ENCODE assay signal across 8 cellular contexts in genomic region chr17:79612468-79613194, GRCh38. TPM values are rescaled to one million over a fixed set of nuclear protein-coding genes. Genes with fewer than 3 reads are reported as not detected.
DNase-seq lines count a peak whose midpoint lies in the region; ATAC-seq and TF ChIP-seq lines count a peak whose summit lies in the region.

No MANE protein-coding gene starts in this region.

- H2AFZ ChIP-seq in PC-3 (ENCODE audit: low read length), result no peak overlapping the region

- H3K4me3 ChIP-seq in PC-3 (ENCODE audit: low read length), result no peak overlapping the region

- TF ChIP-seq CTCF in PC-3 (conservative IDR thresholded peaks at IDR 0.05; ENCODE audit: low read depth, low read length), result peak; percentile 95

- intact Hi-C loops in PC-3 (cut with micrococcal nuclease), result no loop called here

- DNase-seq in DMS153 (lab: John Stamatoyannopoulos, UW), result peak; percentile 40
- DNase-seq in HPDE6-E6E7 (ENCODE audit: extremely low spot score), result peak; percentile 16
- peak; percentile 79 for DNase-seq in PC-3
- DNase-seq in kidney tubule cell (ENCODE audit: low spot score), result peak; percentile 73
- peak; percentile 70 for DNase-seq in superior temporal gyrus (ENCODE audit: extremely low spot score)

- no peaks in the 10 kb centered on the region for H3K36me3 ChIP-seq in PC-3 (ENCODE audit: low read depth, low read length)

- no peak overlapping the region for H3K4me2 ChIP-seq in PC-3 (ENCODE audit: low read length)

- no peaks in the 10 kb centered on the region for H3F3A ChIP-seq in PC-3 (ENCODE audit: low read length, unreplicated experiment)

- no peaks in the 10 kb centered on the region for H4K20me1 ChIP-seq in PC-3 (ENCODE audit: low read length)

- BruUV-seq in PC-3 (replicated peaks; lab: Mats Ljungman, UMichigan), result no TSS peak

- H3K9me3 ChIP-seq in PC-3 (ENCODE audit: low read length), result no peaks in the 10 kb centered on the region

- H3K79me2 ChIP-seq in PC-3 (ENCODE audit: low read length), result no peaks in the 10 kb centered on the region

- no peaks in the 10 kb centered on the region for H3K9me2 ChIP-seq in PC-3 (replicated peaks; ENCODE audit: low read length)

- peak; percentile 67 for ATAC-seq in PC-3
- ATAC-seq in HG03159 (IDR thresholded peaks at IDR 0.05; ENCODE audit: unreplicated experiment), result no peak
- no peak for ATAC-seq in HG03039 (IDR thresholded peaks at IDR 0.05; ENCODE audit: unreplicated experiment)

- no peaks in the 10 kb centered on the region for H3K4me1 ChIP-seq in PC-3 (ENCODE audit: insufficient read depth, low read length)

- CTCF ChIA-PET in PC-3 (lab: Charles Lee), result no interaction called here

- POLR2A ChIA-PET in PC-3 (lab: Charles Lee; ENCODE audit: unreplicated experiment), result no interaction called here

- H3K9ac ChIP-seq in PC-3 (ENCODE audit: low read length), result no peak overlapping the region

- H3K27ac ChIP-seq in PC-3 (ENCODE audit: low read length), result no peak overlapping the region
- peak overlapping the region; percentile 43 for H3K27ac ChIP-seq in angular gyrus (ENCODE audit: low read depth, low read length)

- H3K27me3 ChIP-seq in PC-3 (ENCODE audit: low read length), result peaks cover 95% of the 10 kb centered on the region

RNA-seq across cellular contexts. Expression of gene RBFOX3, which starts 1.8 kb away (rescaled TPM):
- not detected in 2 replicates for total RNA-seq in PC-3 (2014; rRNA removed)

Comparison
In these comparisons a context has a peak if more than half of its experiments do, and no peak if none do; other contexts are left out.
1. DNase-seq: peak in every context shown above with its lines; median percentile 79 in PC-3; 73 in kidney tubule cell; 70 in superior temporal gyrus; 40 in DMS153; 16 in HPDE6-E6E7.